ENCODE assay signal across 9 cellular contexts in genomic region chr3:55508335-55508734, GRCh38. TPM values are rescaled to one million over a fixed set of nuclear protein-coding genes. Genes with fewer than 3 reads are reported as not detected.
"Had no signal": no experiment of that assay in that cellular context is flagged by ENCODE, and none has a peak within 500 bp of the region (broad histone marks: within the 10 kb centered on the region; RNA-seq: fewer than 3 reads in every experiment).

No MANE protein-coding gene starts in this region.

- DNase-seq: IMR-90, KBM-7, KG1 had no signal

- FAIRE-seq: HTR-8/SVneo, K562 had no signal

- H3K4me2 ChIP-seq: KMS-11 had no signal

- H3K4me3 ChIP-seq: K562 had no signal

- H3K27ac ChIP-seq: HL-60, KMS-11 had no signal

- H3K9ac ChIP-seq: KMS-11 had no signal

- ATAC-seq: K562 had no signal

RNA-seq across cellular contexts. Expression of gene WNT5A, which starts 21.2 kb away (rescaled TPM):
- total RNA-seq: HT-29 had no signal
- polyA plus RNA-seq: IgD-negative memory B cell, K562 had no signal
